ENCODE assay signal across 9 cellular contexts in the genomic region with DNA sequence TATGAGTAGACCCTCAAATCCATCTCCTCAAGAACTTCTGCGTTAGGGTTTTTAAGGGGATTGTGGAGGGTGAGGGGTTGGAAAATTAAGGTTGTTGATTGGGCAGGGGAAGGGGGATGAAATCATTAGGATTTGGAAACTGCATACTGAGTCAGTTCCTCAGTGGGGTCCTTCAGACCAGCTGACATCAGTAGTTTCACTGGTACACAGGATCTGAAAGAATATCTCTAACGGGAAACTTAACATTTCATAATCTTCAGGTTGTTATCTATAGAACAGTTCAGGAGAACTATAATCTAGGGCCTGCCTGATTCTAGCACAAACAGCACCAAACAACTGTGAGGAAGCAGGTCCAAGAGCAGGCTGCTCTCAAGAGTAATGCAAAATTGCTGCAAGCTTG. TPM values are rescaled to one million over a fixed set of nuclear protein-coding genes. Genes with fewer than 3 reads are reported as not detected.
"Had no signal": no experiment of that assay in that cellular context is flagged by ENCODE, and none has a peak within 500 bp of the region (broad histone marks: within the 10 kb centered on the region; RNA-seq: fewer than 3 reads in every experiment).

No MANE protein-coding gene starts in this region.

RNA-seq across cellular contexts. Expression of gene FCGR1A, which starts 27.2 kb away (rescaled TPM):
- total RNA-seq: kidney epithelial cell; lung microvascular endothelial cell; mammary epithelial cell; mesothelial cell of epicardium; myocyte; naive thymus-derived CD8-positive, alpha-beta T cell had no signal
- polyA plus RNA-seq: immature natural killer cell; keratinocyte; mammary epithelial cell; naive thymus-derived CD4-positive, alpha-beta T cell had no signal
